In the genomic region with DNA sequence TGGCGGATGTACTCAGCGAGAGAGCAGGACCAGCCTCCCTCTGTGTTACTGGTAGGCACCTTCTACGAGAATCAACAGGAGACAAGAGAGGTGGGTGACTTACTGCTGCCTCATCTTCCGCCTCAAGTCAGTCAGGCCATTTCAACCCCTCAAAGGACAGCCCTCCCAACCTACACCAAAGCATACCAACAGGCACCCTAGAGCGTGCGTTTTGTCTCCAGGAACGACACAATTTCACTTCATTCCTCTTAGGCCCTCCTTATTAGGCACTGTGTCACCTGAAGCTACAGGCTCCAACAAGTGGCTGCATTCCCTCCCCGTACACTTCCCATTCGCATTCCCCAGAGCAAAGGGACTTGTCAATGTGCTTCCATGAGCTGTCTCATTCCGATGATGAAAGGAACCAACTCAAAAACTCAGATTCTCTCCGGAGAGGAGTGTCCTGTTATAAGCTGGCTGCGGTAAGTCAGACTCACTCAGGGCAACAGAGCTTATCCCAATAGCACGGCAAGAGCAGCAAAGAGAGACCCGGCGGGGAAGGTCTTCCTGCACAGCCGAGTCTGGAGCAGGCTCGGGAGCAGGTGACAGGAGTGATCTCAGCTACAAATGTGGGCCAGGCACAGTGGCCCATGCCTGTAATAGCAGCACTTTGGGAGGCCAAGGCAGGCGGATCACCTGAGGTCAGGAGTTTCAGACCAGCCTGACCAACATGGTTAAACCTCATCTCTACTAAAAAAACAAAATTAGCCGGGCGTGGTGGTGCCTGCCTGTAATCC, we compare ENCODE assay signal across 14 cellular contexts.
DNase-seq lines count a peak whose midpoint lies in the region; ATAC-seq, FAIRE-seq and TF ChIP-seq lines count a peak whose summit lies in the region.
"Had no signal": no experiment of that assay in that cellular context is flagged by ENCODE, and none has a peak within 500 bp of the region (broad histone marks: within the 10 kb centered on the region; RNA-seq: fewer than 3 reads in every experiment).

No MANE protein-coding gene starts in this region.

- H3K9me3 ChIP-seq in HEK293 (ENCODE audit: control insufficient read depth, insufficient read depth, low read depth, low read length) (no peaks in the 10 kb centered on the region), GM12878 (replicated peaks; ENCODE audit: control insufficient read depth, insufficient read depth, low read length) (no peaks in the 10 kb centered on the region), thymus (ENCODE audit: control insufficient read depth) (no peaks in the 10 kb centered on the region), small intestine (ENCODE audit: control insufficient read depth, low read depth) (no peaks in the 10 kb centered on the region)
- no peaks in the 10 kb centered on the region for H3K9me3 ChIP-seq in CD4-positive, alpha-beta memory T cell (ENCODE audit: control insufficient read depth in 1 of 2, low read length in 2 of 2)
- H3K9me3 ChIP-seq: SJSA1 had no signal

- no peaks in the 10 kb centered on the region; the same call in 1 of the 2 replicates for H4K20me1 ChIP-seq in GM12878 (ENCODE audit: control insufficient read depth, insufficient read depth)

- H3K4me1 Mint-ChIP-seq in CD4-positive, alpha-beta memory T cell, result peaks cover 31 to 47% (median 40%) of the 10 kb centered on the region in 4 donors

- H3K36me3 Mint-ChIP-seq in CD4-positive, alpha-beta memory T cell, result peaks cover 63 to 70% of the 10 kb centered on the region in 2 donors

- TF ChIP-seq CTCF in HEK293 (tag by site-specific recombination; IDR thresholded peaks at IDR 0.05) (no peak), GM12878 (IDR thresholded peaks at IDR 0.05 in 2 of 3, conservative IDR thresholded peaks at IDR 0.05 in 1 of 3; ENCODE audit: control insufficient read depth in 2 of 3, extremely low read depth in 1 of 3, insufficient read depth in 1 of 3, low read depth in 3 of 3, low read length in 3 of 3) (no peak), foreskin keratinocyte (conservative IDR thresholded peaks at IDR 0.05) (no peak)

- H3K27ac ChIP-seq in HEK293 (ENCODE audit: extremely low read depth, low read depth, low read length) (no peak overlapping the region), GM12878 (ENCODE audit: control insufficient read depth, insufficient read depth) (no peak overlapping the region), foreskin keratinocyte (no peak overlapping the region), thymus (ENCODE audit: low read depth) (peak overlapping the region; percentile 54), small intestine (ENCODE audit: low read depth in 1 of 2, low read length in 1 of 2) (no peak overlapping the region)
- H3K27ac ChIP-seq in CD4-positive, alpha-beta memory T cell (ENCODE audit: low read depth, low read length), result no peak overlapping the region
- H3K27ac ChIP-seq: SJSA1 had no signal

- no peak for TF ChIP-seq EP300 in GM12878 (IDR thresholded peaks at IDR 0.05; ENCODE audit: borderline replicate concordance in 1 of 2, control insufficient read depth in 1 of 2, low read depth in 2 of 2, low read length in 2 of 2)

- no peaks in the 10 kb centered on the region for H3K27me3 Mint-ChIP-seq in CD4-positive, alpha-beta memory T cell

- FAIRE-seq in GM12878 (lab: Jason Lieb, UNC) (no peak), small intestine (lab: Jason Lieb, UNC) (no peak)

- H3K9ac ChIP-seq in GM12878 (ENCODE audit: control insufficient read depth, insufficient read depth, low read length), result no peak overlapping the region

- SMC1A ChIA-PET in GM12878 (lab: Charles Lee; ENCODE audit: uncharacterized antibody, unreplicated experiment), result interaction anchor here (0.9 kb wide), 1 partner anchor 13 kb away, joined by 3 read pairs; no protein-coding TSS in a partner anchor

- ATAC-seq in GM12878, result no peak
- ATAC-seq in foreskin keratinocyte, result no peak
- ATAC-seq: CD8-positive, alpha-beta T cell; PC-3 had no signal

- H3K27ac Mint-ChIP-seq in CD4-positive, alpha-beta memory T cell, result peak overlapping the region in 3 of 7 donors; percentile 13 to 57 (median 14)
- H3K27ac Mint-ChIP-seq: CD8-positive, alpha-beta T cell had no signal

- POLR2A ChIA-PET in HEK293 (lab: Yijun Ruan, JAX) (no interaction called here), GM12878 (lab: Charles Lee) (interaction anchor here (0.6 kb wide), 1 partner anchor 1791 kb away, joined by 3 read pairs; no protein-coding TSS in a partner anchor)
- POLR2A ChIA-PET in CD4-positive, alpha-beta memory T cell (lab: Charles Lee; ENCODE audit: partially characterized antibody), result no interaction called here

- intact Hi-C loops in GM12878 (cut with micrococcal nuclease; ENCODE audit: unreplicated experiment), result no loop called here
- intact Hi-C loops in CD4-positive, alpha-beta memory T cell (cut with micrococcal nuclease), result no loop called here

- no peak overlapping the region for H3K4me3 Mint-ChIP-seq in CD4-positive, alpha-beta memory T cell
- H3K4me3 Mint-ChIP-seq: CD8-positive, alpha-beta T cell had no signal

- in situ Hi-C loops in GM12878 (cut with MboI), result no loop called here

- peak; percentile 26; the same call in 1 of the 2 replicates for TF ChIP-seq POLR2A in GM12878 (IDR thresholded peaks at IDR 0.05; ENCODE audit: low read depth, low read length)

- H3K9me3 Mint-ChIP-seq in CD4-positive, alpha-beta memory T cell, result no peaks in the 10 kb centered on the region
- H3K9me3 Mint-ChIP-seq: CD8-positive, alpha-beta T cell had no signal

- WGBS in GM12878 (ENCODE audit: insufficient coverage, insufficient replicate concordance, low lambda C conversion rate, missing lambda C conversion rate), result 91% methylated on average over 20 of the region's 20 CpGs
- 95% methylated on average over 20 of the region's 20 CpGs for whole genome bisulfite sequencing in thymus
- 92 to 94% (median 92%) methylated on average over 20 of the region's 20 CpGs for WGBS in small intestine, 3 donors

- BruUV-seq in GM12878 (replicated peaks; lab: Mats Ljungman, UMichigan), result no TSS peak

- no peak overlapping the region for H3K4me2 ChIP-seq in GM12878 (ENCODE audit: control insufficient read depth, insufficient read depth)

- no peaks in the 10 kb centered on the region for H3K4me1 ChIP-seq in HEK293 (ENCODE audit: control insufficient read depth, insufficient read depth, low read length)
- H3K4me1 ChIP-seq in GM12878 (ENCODE audit: control insufficient read depth, insufficient read depth, low read length), result no peaks in the 10 kb centered on the region
- peaks cover 44% of the 10 kb centered on the region for H3K4me1 ChIP-seq in foreskin keratinocyte
- peaks cover 3% of the 10 kb centered on the region for H3K4me1 ChIP-seq in thymus (ENCODE audit: control insufficient read depth, insufficient read depth, low read length)
- peaks cover 0 to 5% of the 10 kb centered on the region in 2 donors for H3K4me1 ChIP-seq in small intestine (ENCODE audit: control insufficient read depth in 2 of 2, insufficient read depth in 1 of 2, low read depth in 1 of 2, low read length in 1 of 2)
- H3K4me1 ChIP-seq in CD4-positive, alpha-beta memory T cell (ENCODE audit: insufficient read depth, low read length), result peaks cover 41% of the 10 kb centered on the region

- TF ChIP-seq RAD21 in GM12878 (IDR thresholded peaks at IDR 0.05; ENCODE audit: insufficient read depth, low read depth, low read length), result no peak

- H3K36me3 ChIP-seq in HEK293 (ENCODE audit: control insufficient read depth in 2 of 2, insufficient read depth in 1 of 2, low read length in 2 of 2) (peaks cover 18 to 96% of the 10 kb centered on the region in 2 experiments), GM12878 (ENCODE audit: control insufficient read depth in 2 of 2, insufficient read depth in 2 of 2, low read length in 1 of 2) (peaks cover 35 to 40% of the 10 kb centered on the region in 2 experiments; a peak in 3 of 4 replicates), thymus (ENCODE audit: control insufficient read depth, insufficient read depth) (peaks cover 95% of the 10 kb centered on the region), small intestine (ENCODE audit: control insufficient read depth in 2 of 2, insufficient read depth in 2 of 2, low read length in 2 of 2) (peaks cover 25 to 30% of the 10 kb centered on the region in 2 donors)
- H3K36me3 ChIP-seq in CD4-positive, alpha-beta memory T cell (ENCODE audit: insufficient read depth, low read length), result peaks cover 61% of the 10 kb centered on the region

- CTCF ChIA-PET in HEK293 (lab: Yijun Ruan, JAX), result interaction anchor here (0.9 to 2.1 kb wide), 4 partner anchors 163 to 170 kb away, joined by 3 to 10 read pairs (median 4); no protein-coding TSS in a partner anchor
- CTCF ChIA-PET in GM12878 (lab: Yijun Ruan, JAX), result no interaction called here
- CTCF ChIA-PET in CD4-positive, alpha-beta memory T cell (lab: Charles Lee; ENCODE audit: partially characterized antibody), result interaction anchor here (1.0 to 4.4 kb wide), 2 partner anchors 19 to 165 kb away, joined by 3 to 19 read pairs; no protein-coding TSS in a partner anchor

- H3K4me3 ChIP-seq in HEK293 (ENCODE audit: low read depth, low read length) (no peak overlapping the region), GM12878 (no peak overlapping the region), thymus (ENCODE audit: low read length) (no peak overlapping the region), small intestine (ENCODE audit: low read depth in 1 of 2, low read length in 2 of 2) (no peak overlapping the region)
- no peak overlapping the region for H3K4me3 ChIP-seq in CD4-positive, alpha-beta memory T cell (ENCODE audit: low read length in 2 of 2)
- H3K4me3 ChIP-seq: SJSA1 had no signal

- DNase-seq in GM12878 (ENCODE audit: low read depth, low spot score) (no peak), foreskin keratinocyte (peak; percentile 70 to 83), small intestine (no peak)
- DNase-seq in stimulated activated CD8-positive, alpha-beta memory T cell treated with anti-CD3 and anti-CD28 coated beads, Interleukin-4, amount 100 ng/mL, for 48 hours, result no peak
- no peak for DNase-seq in CD4-positive, alpha-beta memory T cell
- DNase-seq: CD8-positive, alpha-beta T cell; NCI-H1417 treated with DMSO at 0.1 percent for 48 hours; NCI-H2029 treated with DMSO at 0.1 percent for 48 hours; NCI-H510A; NCI-H774; PC-3 had no signal

- no peaks in the 10 kb centered on the region for H3K79me2 ChIP-seq in GM12878 (ENCODE audit: control insufficient read depth, insufficient read depth, low read length)

- H2AFZ ChIP-seq in GM12878 (ENCODE audit: control insufficient read depth, low read depth, low read length), result no peak overlapping the region

- H3K27me3 ChIP-seq in GM12878 (replicated peaks in 1 of 2; ENCODE audit: control insufficient read depth in 2 of 2, insufficient read depth in 2 of 2, low read length in 1 of 2) (no peaks in the 10 kb centered on the region), foreskin keratinocyte (no peaks in the 10 kb centered on the region), thymus (ENCODE audit: control insufficient read depth, insufficient read depth) (no peaks in the 10 kb centered on the region), small intestine (ENCODE audit: control insufficient read depth in 2 of 2, insufficient read depth in 2 of 2, low read length in 2 of 2) (no peaks in the 10 kb centered on the region)
- no peaks in the 10 kb centered on the region for H3K27me3 ChIP-seq in CD4-positive, alpha-beta memory T cell (ENCODE audit: insufficient read depth, low read length)
- H3K27me3 ChIP-seq: SJSA1 had no signal

- RAD21 ChIA-PET in GM12878 (lab: Charles Lee; ENCODE audit: unreplicated experiment), result no interaction called here

TF ChIP-seq in HEK293, 187 proteins besides CTCF, POLR2A, EP300 and RAD21 (continues in another document):
- TF ChIP-seq SCRT2 (tag by site-specific recombination; IDR thresholded peaks at IDR 0.05), result peak; percentile 65

Comparison
In these comparisons a context has a peak if more than half of its experiments do, and no peak if none do; other contexts are left out.
1. DNase-seq: peak in foreskin keratinocyte (2 of 2); none in GM12878 (single experiment), stimulated activated CD8-positive, alpha-beta memory T cell treated with anti-CD3 and anti-CD28 coated beads, Interleukin-4, amount 100 ng/mL, for 48 hours (single experiment), small intestine (single experiment) and CD4-positive, alpha-beta memory T cell (0 of 5).